19 cellular contexts compared by ENCODE assay signal in genomic region chr9:16316406-16316805, GRCh38.
"Had no signal": no experiment of that assay in that cellular context is flagged by ENCODE, and none has a peak within 500 bp of the region (broad histone marks: within the 10 kb centered on the region; RNA-seq: fewer than 3 reads in every experiment).

No MANE protein-coding gene starts in this region.

- H3K36me3 Mint-ChIP-seq: activated naive CD4-positive, alpha-beta T cell treated with anti-CD3 and anti-CD28 coated beads, Interleukin-2, amount 10 ng/mL, durations not matched to agents 7 days and 5 days had no signal

- H3K4me1 Mint-ChIP-seq: activated CD4-positive, alpha-beta T cell treated with anti-CD3 and anti-CD28 coated beads, Interleukin-2, amount 10 ng/mL, durations not matched to agents 7 days and 5 days; activated naive CD4-positive, alpha-beta T cell treated with anti-CD3 and anti-CD28 coated beads, Interleukin-2, amount 10 ng/mL, durations not matched to agents 7 days and 5 days had no signal

- H3K27me3 Mint-ChIP-seq: activated CD4-positive, alpha-beta T cell treated with anti-CD3 and anti-CD28 coated beads, Interleukin-2, amount 10 ng/mL, durations not matched to agents 7 days and 5 days; activated naive CD4-positive, alpha-beta T cell treated with anti-CD3 and anti-CD28 coated beads, Interleukin-2, amount 10 ng/mL, durations not matched to agents 7 days and 5 days had no signal

- H3K27ac Mint-ChIP-seq: activated CD4-positive, alpha-beta T cell treated with anti-CD3 and anti-CD28 coated beads, Interleukin-2, amount 10 ng/mL, durations not matched to agents 7 days and 5 days; activated naive CD4-positive, alpha-beta T cell treated with anti-CD3 and anti-CD28 coated beads, Interleukin-2, amount 10 ng/mL, durations not matched to agents 7 days and 5 days had no signal

- H3K9me3 ChIP-seq: colonic mucosa, tibial artery had no signal

- H3K4me1 ChIP-seq: colonic mucosa, left ventricle myocardium inferior had no signal

- DNase-seq: activated CD4-positive, alpha-beta T cell treated with anti-CD3 and anti-CD28 coated beads, Interleukin-2, amount 10 ng/mL, durations not matched to agents 7 days and 5 days; activated CD4-positive, CD25-positive, alpha-beta regulatory T cell; activated CD8-positive, alpha-beta memory T cell treated with anti-CD3 and anti-CD28 coated beads for 24 hours; activated CD8-positive, alpha-beta memory T cell treated with anti-CD3 and anti-CD28 coated beads, Interleukin-2, amount 50 U/mL, for 48 hours; activated effector memory CD4-positive, alpha-beta T cell treated with Interleukin-2 at 50 U/mL for 16 hours; activated naive CD4-positive, alpha-beta T cell treated with anti-CD3 and anti-CD28 coated beads, Interleukin-2, amount 10 ng/mL, durations not matched to agents 7 days and 5 days; activated T-cell treated with anti-CD3 and anti-CD28 coated beads, Interleukin-2, amount 50 U/mL, for 48 hours; aorta; central memory CD4-positive, alpha-beta T cell; colonic mucosa; erythroblast; kidney; left ventricle myocardium inferior; stimulated activated naive CD8-positive, alpha-beta T cell treated with anti-CD3 and anti-CD28 coated beads, Interleukin-15, Interleukin-2, amounts not matched to agents 100 U/mL and 50 U/mL, for 24 hours; T1000; tibial artery had no signal

- H3K27me3 ChIP-seq: brain microvascular endothelial cell, colonic mucosa, neural progenitor cell, tibial artery had no signal

- H3K9ac ChIP-seq: neural progenitor cell had no signal

- H3K27ac ChIP-seq: brain microvascular endothelial cell, colonic mucosa, left ventricle myocardium inferior, neural progenitor cell, skin epidermis, tibial artery had no signal

- H3K36me3 ChIP-seq: brain microvascular endothelial cell, colonic mucosa, left ventricle myocardium inferior, neural progenitor cell, tibial artery had no signal

- H3K9me3 Mint-ChIP-seq: activated CD4-positive, alpha-beta T cell treated with anti-CD3 and anti-CD28 coated beads, Interleukin-2, amount 10 ng/mL, durations not matched to agents 7 days and 5 days had no signal

- H3K4me3 Mint-ChIP-seq: activated CD4-positive, alpha-beta T cell treated with anti-CD3 and anti-CD28 coated beads, Interleukin-2, amount 10 ng/mL, durations not matched to agents 7 days and 5 days; activated naive CD4-positive, alpha-beta T cell treated with anti-CD3 and anti-CD28 coated beads, Interleukin-2, amount 10 ng/mL, durations not matched to agents 7 days and 5 days; neural progenitor cell had no signal

- H3K4me2 ChIP-seq: neural progenitor cell had no signal

- H3K4me3 ChIP-seq: colonic mucosa, left ventricle myocardium inferior, neural progenitor cell, skin epidermis, tibial artery had no signal
